ENCODE assay signal across 18 cellular contexts in the genomic region with DNA sequence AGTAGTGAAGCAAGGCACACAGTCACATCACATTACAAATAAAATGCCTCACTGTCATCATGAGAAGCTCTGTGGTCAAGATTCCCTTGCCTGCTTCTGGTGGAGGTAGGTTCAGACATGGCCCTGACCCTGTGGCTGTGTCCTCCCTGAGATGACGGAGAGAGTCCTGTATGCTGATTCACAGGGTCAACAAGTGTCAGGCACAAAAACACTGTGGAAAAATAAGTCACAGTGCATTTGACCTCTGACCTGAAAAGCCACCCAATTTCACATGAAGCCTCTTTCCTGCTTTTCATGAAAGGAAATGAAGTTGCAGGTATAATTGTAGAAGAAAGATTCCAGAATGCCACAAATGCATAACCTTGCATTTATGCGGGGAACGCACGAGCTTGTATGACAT.
"Had no signal": no experiment of that assay in that cellular context is flagged by ENCODE, and none has a peak within 500 bp of the region (broad histone marks: within the 10 kb centered on the region; RNA-seq: fewer than 3 reads in every experiment).

No MANE protein-coding gene starts in this region.

- H3K27ac Mint-ChIP-seq: IgD-negative memory B cell had no signal

- H3K9ac ChIP-seq: SK-N-SH had no signal

- H3K36me3 Mint-ChIP-seq: IgD-negative memory B cell had no signal

- H3K9me3 ChIP-seq: SK-N-SH had no signal

- H3K27me3 Mint-ChIP-seq: IgD-negative memory B cell had no signal

- H3K4me3 Mint-ChIP-seq: IgD-negative memory B cell had no signal

- H3K27ac ChIP-seq: RWPE1 had no signal

- H3K4me1 Mint-ChIP-seq: IgD-negative memory B cell had no signal

- DNase-seq: KBM-7, MV-4-11, NCI-H1048, NCI-H1105, NCI-H1417 treated with DMSO at 0.1 percent for 48 hours, NCI-H146, NCI-H1694 treated with DMSO at 0.1 percent for 48 hours, NCI-H1930, NCI-H2081, NCI-H2107, NCI-H2227 treated with DMSO at 0.1 percent for 48 hours, NCI-H526 treated with DMSO at 0.1 percent for 48 hours, NCI-H774, SHP77, SK-N-SH, SW 1271 had no signal

- H3K4me2 ChIP-seq: SK-N-SH had no signal
